Comparison of ENCODE assay signal across 8 cellular contexts in the genomic region with DNA sequence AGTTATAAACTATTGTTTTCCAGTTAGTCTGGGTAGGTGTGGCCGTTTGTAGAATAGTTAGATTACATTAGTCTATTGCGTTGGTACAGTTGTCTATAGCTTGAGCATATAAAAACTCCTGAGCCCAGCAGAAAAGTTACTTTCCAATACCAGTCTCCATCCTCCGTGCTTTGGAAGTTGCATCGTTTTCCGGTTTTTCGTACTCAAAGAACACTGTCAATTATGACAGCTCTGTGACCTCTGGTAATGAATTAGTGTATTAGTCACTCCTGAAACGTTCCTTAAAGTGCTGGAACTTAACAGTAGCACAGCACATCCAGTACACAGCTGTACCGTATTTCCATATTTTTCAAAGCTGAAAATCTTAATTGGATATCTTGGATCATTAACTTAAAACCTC. TPM values are rescaled to one million over a fixed set of nuclear protein-coding genes. Genes with fewer than 3 reads are reported as not detected.
DNase-seq lines count a peak whose midpoint lies in the region; TF ChIP-seq lines count a peak whose summit lies in the region.

No MANE protein-coding gene starts in this region.

- intact Hi-C loops in CD4-positive, alpha-beta memory T cell (cut with micrococcal nuclease) = loop anchor here (2.0 kb wide), 2 partner anchors 36 to 54 kb away; no protein-coding TSS in a partner anchor

- no peaks in the 10 kb centered on the region for H3K9me2 ChIP-seq in MM.1S (replicated peaks; ENCODE audit: insufficient read depth, low read length)

- H3K9me3 Mint-ChIP-seq in CD4-positive, alpha-beta memory T cell = no peaks in the 10 kb centered on the region
- H3K9me3 Mint-ChIP-seq in mesothelial cell of epicardium = no peaks in the 10 kb centered on the region

- H3K4me1 ChIP-seq in CD4-positive, alpha-beta memory T cell (ENCODE audit: insufficient read depth, low read length) = peaks cover 28% of the 10 kb centered on the region
- H3K4me1 ChIP-seq in MM.1S (ENCODE audit: low read length) = peaks cover 18% of the 10 kb centered on the region

- TF ChIP-seq CTCF in MM.1S (IDR thresholded peaks at IDR 0.05; ENCODE audit: low read length) (no peak), mesothelial cell of epicardium (IDR thresholded peaks at IDR 0.05; ENCODE audit: unreplicated experiment) (no peak)

- H3K4me2 ChIP-seq in MM.1S (ENCODE audit: low read depth, low read length) = peak overlapping the region; percentile 60

- H3K36me3 ChIP-seq in CD4-positive, alpha-beta memory T cell (ENCODE audit: insufficient read depth, low read length) = no peaks in the 10 kb centered on the region
- H3K36me3 ChIP-seq in MM.1S (replicated peaks; ENCODE audit: insufficient read depth, low read length) = no peaks in the 10 kb centered on the region

- H3F3A ChIP-seq in MM.1S (ENCODE audit: insufficient read depth, low read length) = peaks cover 14% of the 10 kb centered on the region

- peak overlapping the region; percentile 88 for H2AFZ ChIP-seq in MM.1S (ENCODE audit: low read length)

- peak overlapping the region; percentile 74 to 95 (median 93) for H3K27ac Mint-ChIP-seq in CD4-positive, alpha-beta memory T cell
- H3K27ac Mint-ChIP-seq in mesothelial cell of epicardium = peak overlapping the region; percentile 97

- peak overlapping the region; percentile 66 to 93 for H3K4me3 ChIP-seq in CD4-positive, alpha-beta memory T cell (ENCODE audit: low read length in 2 of 2)
- peak overlapping the region; percentile 89 for H3K4me3 ChIP-seq in MM.1S (ENCODE audit: low read length)

- H3K27me3 ChIP-seq in CD4-positive, alpha-beta memory T cell (ENCODE audit: insufficient read depth, low read length) = no peaks in the 10 kb centered on the region
- H3K27me3 ChIP-seq in MM.1S (replicated peaks; ENCODE audit: insufficient read depth, low read length) = no peaks in the 10 kb centered on the region

- H3K4me1 Mint-ChIP-seq in CD4-positive, alpha-beta memory T cell = peaks cover 17 to 40% (median 26%) of the 10 kb centered on the region in 4 donors
- peaks cover 35% of the 10 kb centered on the region for H3K4me1 Mint-ChIP-seq in mesothelial cell of epicardium

- H3K4me3 Mint-ChIP-seq in CD4-positive, alpha-beta memory T cell = peak overlapping the region; percentile 83 to 89 (median 86)
- H3K4me3 Mint-ChIP-seq in mesothelial cell of epicardium = peak overlapping the region; percentile 89

- H3K79me2 ChIP-seq in MM.1S (ENCODE audit: low read length) = peaks cover 38% of the 10 kb centered on the region

- H3K36me3 Mint-ChIP-seq in CD4-positive, alpha-beta memory T cell = peaks cover 12 to 14% of the 10 kb centered on the region in 2 donors
- H3K36me3 Mint-ChIP-seq in mesothelial cell of epicardium = peaks cover 5% of the 10 kb centered on the region

- DNase-seq in CD4-positive, alpha-beta memory T cell = no peak
- DNase-seq in MM.1S (no peak), mesothelial cell of epicardium (ENCODE audit: low spot score in 2 of 2, unreplicated experiment in 2 of 2) (no peak), NCI-H1436 treated with DMSO at 0.1 percent for 48 hours (lab: John Stamatoyannopoulos, UW) (no peak), SKM-1 treated with dmso at 0.1 percent for 144 hours (lab: John Stamatoyannopoulos, UW; ENCODE audit: unreplicated experiment) (no peak), pons (ENCODE audit: low spot score) (no peak)
- no peak for DNase-seq in activated CD8-positive, alpha-beta memory T cell treated with anti-CD3 and anti-CD28 coated beads, Interleukin-2, amount 50 U/mL, for 48 hours

- H3K27ac ChIP-seq in CD4-positive, alpha-beta memory T cell (ENCODE audit: low read depth, low read length) = peak overlapping the region; percentile 78
- H3K27ac ChIP-seq in MM.1S (ENCODE audit: low read length) (no peak overlapping the region), cingulate gyrus (ENCODE audit: low read depth, low read length) (peak overlapping the region; percentile 99)

- no peaks in the 10 kb centered on the region for H4K20me1 ChIP-seq in MM.1S (ENCODE audit: insufficient read depth, low read length)

- H3K27me3 Mint-ChIP-seq in CD4-positive, alpha-beta memory T cell = peaks cover 0 to 2% of the 10 kb centered on the region in 2 donors
- no peaks in the 10 kb centered on the region for H3K27me3 Mint-ChIP-seq in mesothelial cell of epicardium (ENCODE audit: low read depth)

- POLR2A ChIA-PET in CD4-positive, alpha-beta memory T cell (lab: Charles Lee; ENCODE audit: partially characterized antibody) = interaction anchor here (1.1 to 4.4 kb wide), 11 partner anchors 13 to 310 kb away, joined by 3 to 45 read pairs (median 9); partner anchors contain the start of genes SIAE, SPA17, TBRG1 and TMEM218

- no peaks in the 10 kb centered on the region for H3K9me3 ChIP-seq in CD4-positive, alpha-beta memory T cell (ENCODE audit: control insufficient read depth in 1 of 2, low read length in 2 of 2)
- H3K9me3 ChIP-seq in MM.1S (replicated peaks; ENCODE audit: insufficient read depth, low read length) = no peaks in the 10 kb centered on the region

- peak overlapping the region; percentile 83; the same call in 1 of the 2 replicates for H3K9ac ChIP-seq in MM.1S (ENCODE audit: low read length)

- CTCF ChIA-PET in CD4-positive, alpha-beta memory T cell (lab: Charles Lee; ENCODE audit: partially characterized antibody) = interaction anchor here (0.7 to 12.2 kb wide), 13 partner anchors 8 to 157 kb away, joined by 3 to 98 read pairs (median 3); partner anchors contain the start of genes SIAE and SPA17

RNA-seq across cellular contexts. Expression of gene MSANTD2, which starts 0.8 kb away (rescaled TPM):
- total RNA-seq in CD4-positive, alpha-beta memory T cell = 10 to 100 TPM; 25.9 to 26.3 TPM
- 1 to 10 TPM; 2.4 to 5.9 TPM for polyA plus RNA-seq in CD4-positive, alpha-beta memory T cell
- total RNA-seq in mesothelial cell of epicardium = 32.8 to 37.3 TPM (median 34.4 TPM) in 3 replicates

RNA-seq across cellular contexts. Expression of gene ESAM, which starts 38.9 kb away (rescaled TPM):
- 1 to 10 TPM; 1.5 to 1.8 TPM for total RNA-seq in CD4-positive, alpha-beta memory T cell
- 1 to 10 TPM; 1.3 to 3.2 TPM for polyA plus RNA-seq in CD4-positive, alpha-beta memory T cell
- total RNA-seq in mesothelial cell of epicardium = 0.85 to 1.1 TPM (median 0.95 TPM) in 3 replicates

RNA-seq across cellular contexts. Expression of gene VSIG2, which starts 49.0 kb away (rescaled TPM):
- under 1 TPM; 0.55 to 0.87 TPM for total RNA-seq in CD4-positive, alpha-beta memory T cell
- polyA plus RNA-seq in CD4-positive, alpha-beta memory T cell = under 1 TPM; 0.39 to 0.80 TPM
- total RNA-seq in mesothelial cell of epicardium = 0.25 to 0.66 TPM (median 0.44 TPM) in 3 replicates
